8 cellular contexts compared by ENCODE assay signal in genomic region chr15:72231066-72231846, GRCh38. TPM values are rescaled to one million over a fixed set of nuclear protein-coding genes. Genes with fewer than 3 reads are reported as not detected.
DNase-seq lines count a peak whose midpoint lies in the region; ATAC-seq and TF ChIP-seq lines count a peak whose summit lies in the region.

Gene PKM (minus strand): TSS chr15:72231190. CDS start chr15:72219097, 12,093 bp downstream.

- H3K27me3 Mint-ChIP-seq in activated CD4-positive, alpha-beta T cell treated with anti-CD3 and anti-CD28 coated beads for 36 hours: no peaks in the 10 kb centered on the region
- no peaks in the 10 kb centered on the region for H3K27me3 Mint-ChIP-seq in chondrocyte (ENCODE audit: low read depth)

- H3K27ac Mint-ChIP-seq in activated CD4-positive, alpha-beta T cell treated with anti-CD3 and anti-CD28 coated beads for 36 hours: peak within 1 kb of the TSS; percentile 99
- H3K27ac Mint-ChIP-seq in chondrocyte (ENCODE audit: unreplicated experiment): peak within 1 kb of the TSS; percentile 98

- no peaks in the 10 kb centered on the region for H3K36me3 ChIP-seq in kidney epithelial cell (ENCODE audit: control insufficient read depth, insufficient read depth, low read length)

- peak; percentile 100 for TF ChIP-seq POLR2A in GM19193 (IDR thresholded peaks at IDR 0.05; ENCODE audit: extremely low read depth, insufficient read depth, insufficient read length)

- intact Hi-C loops in activated CD4-positive, alpha-beta T cell treated with anti-CD3 and anti-CD28 coated beads for 36 hours (cut with DNase I, micrococcal nuclease): loop anchor here in 1 of 2 experiments (1.0 to 10.0 kb wide), 9 partner anchors 32 to 1764 kb away; partner anchors contain the start of genes ADPGK, ARIH1, BBS4 and HIGD2B

- TF ChIP-seq CTCF in chondrocyte (IDR thresholded peaks at IDR 0.05) (no peak), kidney epithelial cell (IDR thresholded peaks at IDR 0.05; ENCODE audit: insufficient read depth, low read length, poor library complexity, severe bottlenecking) (no peak)

- CTCF ChIA-PET in activated CD4-positive, alpha-beta T cell treated with anti-CD3 and anti-CD28 coated beads for 36 hours (lab: Charles Lee): interaction anchor here (1.0 to 1.2 kb wide), 3 partner anchors 31 to 247 kb away, joined by 3 read pairs; no protein-coding TSS in a partner anchor

- H3K4me3 ChIP-seq in kidney epithelial cell (ENCODE audit: low read depth, low read length): peak within 1 kb of the TSS; percentile 91

- H3K9me3 Mint-ChIP-seq in activated CD4-positive, alpha-beta T cell treated with anti-CD3 and anti-CD28 coated beads for 36 hours (ENCODE audit: low read depth): no peaks in the 10 kb centered on the region
- no peaks in the 10 kb centered on the region for H3K9me3 Mint-ChIP-seq in chondrocyte (ENCODE audit: low read depth)

- peak; percentile 95 for DNase-seq in AG20443 (ENCODE audit: low spot score)
- peak; percentile 98 to 100 for DNase-seq in NCI-H524 (lab: John Stamatoyannopoulos, UW)
- DNase-seq in activated CD4-positive, alpha-beta T cell treated with anti-CD3 and anti-CD28 coated beads for 36 hours: peak; percentile 99
- DNase-seq in chondrocyte (ENCODE audit: low spot score): peak; percentile 98
- peak; percentile 85 for DNase-seq in kidney epithelial cell (ENCODE audit: low read depth)
- peak; percentile 99 for DNase-seq in stimulated activated CD4-positive, alpha-beta T cell treated with anti-CD3 and anti-CD28 coated beads, Interleukin-15, amount 100 ng/mL, for 24 hours

- POLR2A ChIA-PET in activated CD4-positive, alpha-beta T cell treated with anti-CD3 and anti-CD28 coated beads for 36 hours (lab: Charles Lee): interaction anchor here (0.5 to 1.7 kb wide), 10 partner anchors 9 to 1127 kb away, joined by 3 to 8 read pairs (median 4); partner anchors contain the start of gene SENP8

- peaks cover 27% of the 10 kb centered on the region for H3K4me1 Mint-ChIP-seq in activated CD4-positive, alpha-beta T cell treated with anti-CD3 and anti-CD28 coated beads for 36 hours
- peaks cover 47% of the 10 kb centered on the region for H3K4me1 Mint-ChIP-seq in chondrocyte (ENCODE audit: low read depth)

- ATAC-seq in HG03439 (IDR thresholded peaks at IDR 0.05; ENCODE audit: unreplicated experiment): peak; percentile 45
- ATAC-seq in activated CD4-positive, alpha-beta T cell treated with anti-CD3 and anti-CD28 coated beads for 36 hours: peak; percentile 48

- H3K4me3 Mint-ChIP-seq in activated CD4-positive, alpha-beta T cell treated with anti-CD3 and anti-CD28 coated beads for 36 hours: peak within 1 kb of the TSS; percentile 98
- H3K4me3 Mint-ChIP-seq in chondrocyte (ENCODE audit: unreplicated experiment): peak within 1 kb of the TSS; percentile 97

- H3K27me3 ChIP-seq in kidney epithelial cell (ENCODE audit: control insufficient read depth, insufficient read depth, low read length): no peaks in the 10 kb centered on the region

- H3K36me3 Mint-ChIP-seq in activated CD4-positive, alpha-beta T cell treated with anti-CD3 and anti-CD28 coated beads for 36 hours (ENCODE audit: low read depth): peaks cover 37% of the 10 kb centered on the region
- peaks cover 3% of the 10 kb centered on the region for H3K36me3 Mint-ChIP-seq in chondrocyte (ENCODE audit: low read depth)

RNA-seq across cellular contexts. Expression of gene PKM, which starts in this region (rescaled TPM):
- total RNA-seq in activated CD4-positive, alpha-beta T cell treated with anti-CD3 and anti-CD28 coated beads for 36 hours: 1,000 to 10,000 TPM; 2,479 to 3,112 TPM
- total RNA-seq in chondrocyte: 909 to 976 TPM (median 944 TPM) in 3 replicates
- 879 and 883 TPM in 2 replicates for total RNA-seq in kidney epithelial cell

Comparison
In these comparisons a context has a peak if more than half of its experiments do, and no peak if none do; other contexts are left out.
1. Peak in every context shown above with its lines: DNase-seq, ATAC-seq and H3K4me3 ChIP-seq.